ENCODE assay signal across 2 cellular contexts in the genomic region with DNA sequence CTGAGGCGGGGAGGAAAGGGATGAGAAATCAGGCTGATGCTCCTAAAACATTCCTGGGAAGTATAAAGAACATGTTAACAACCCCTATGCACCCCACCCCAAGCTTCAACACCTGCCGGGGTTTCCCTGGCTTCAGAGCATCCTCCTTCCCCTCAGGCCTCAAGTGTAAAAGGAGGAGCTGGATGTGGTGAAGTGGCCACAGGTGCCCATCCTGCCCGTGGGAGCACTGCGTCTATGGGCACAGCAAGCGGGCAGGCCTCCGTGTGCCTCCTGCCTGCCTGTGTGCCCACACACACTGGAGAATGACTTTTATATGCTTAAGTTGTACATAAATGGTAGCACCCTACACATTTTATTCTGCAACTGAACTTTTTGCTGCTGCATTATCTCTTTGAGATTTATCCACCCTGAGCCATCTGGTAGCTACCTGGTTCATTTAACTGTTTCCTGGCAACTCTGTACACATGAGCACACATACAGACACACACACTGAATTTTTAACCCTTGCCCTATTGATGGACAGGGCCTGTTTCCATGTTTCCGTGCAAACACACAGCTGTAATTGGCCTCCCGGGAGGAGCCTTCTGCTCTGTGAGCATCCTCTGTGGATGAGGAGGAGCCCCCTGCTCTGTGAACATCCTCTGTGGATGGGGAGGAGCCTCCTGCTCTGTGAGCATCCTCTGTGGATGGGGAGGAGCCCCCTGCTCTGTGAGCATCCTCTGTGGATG.
A peak's percentile ranks its signal among the peaks of the same experiment; 100 is the strongest.
TF ChIP-seq lines count a peak whose summit lies in the region.

No MANE protein-coding gene starts in this region.

TF ChIP-seq in A549, 52 proteins besides CTCF, POLR2A, EP300 and RAD21:
- TF ChIP-seq NFE2L2 (conservative IDR thresholded peaks at IDR 0.05; ENCODE audit: low read length): no peak
- TF ChIP-seq SREBF2 (IDR thresholded peaks at IDR 0.05): no peak
- TF ChIP-seq RNF2 (IDR thresholded peaks at IDR 0.05; ENCODE audit: borderline replicate concordance, low read depth): no peak

TF ChIP-seq in neural cell, 6 proteins besides CTCF, POLR2A, EP300 and RAD21:
- TF ChIP-seq EZH2 (IDR thresholded peaks at IDR 0.05; ENCODE audit: borderline replicate concordance, insufficient read depth, low read length, poor library complexity, severe bottlenecking): no peak
- peak; percentile 17 for TF ChIP-seq POLR2AphosphoS5 (IDR thresholded peaks at IDR 0.05)
- no peak for TF ChIP-seq SMC3 (conservative IDR thresholded peaks at IDR 0.05; ENCODE audit: poor library complexity)
- TF ChIP-seq MXI1 (conservative IDR thresholded peaks at IDR 0.05; ENCODE audit: poor library complexity, severe bottlenecking): no peak
- TF ChIP-seq REST (IDR thresholded peaks at IDR 0.05; ENCODE audit: borderline replicate concordance): no peak
- no peak for TF ChIP-seq TAF1 (IDR thresholded peaks at IDR 0.05; ENCODE audit: low read depth)
